11 cellular contexts compared by ENCODE assay signal in the genomic region with DNA sequence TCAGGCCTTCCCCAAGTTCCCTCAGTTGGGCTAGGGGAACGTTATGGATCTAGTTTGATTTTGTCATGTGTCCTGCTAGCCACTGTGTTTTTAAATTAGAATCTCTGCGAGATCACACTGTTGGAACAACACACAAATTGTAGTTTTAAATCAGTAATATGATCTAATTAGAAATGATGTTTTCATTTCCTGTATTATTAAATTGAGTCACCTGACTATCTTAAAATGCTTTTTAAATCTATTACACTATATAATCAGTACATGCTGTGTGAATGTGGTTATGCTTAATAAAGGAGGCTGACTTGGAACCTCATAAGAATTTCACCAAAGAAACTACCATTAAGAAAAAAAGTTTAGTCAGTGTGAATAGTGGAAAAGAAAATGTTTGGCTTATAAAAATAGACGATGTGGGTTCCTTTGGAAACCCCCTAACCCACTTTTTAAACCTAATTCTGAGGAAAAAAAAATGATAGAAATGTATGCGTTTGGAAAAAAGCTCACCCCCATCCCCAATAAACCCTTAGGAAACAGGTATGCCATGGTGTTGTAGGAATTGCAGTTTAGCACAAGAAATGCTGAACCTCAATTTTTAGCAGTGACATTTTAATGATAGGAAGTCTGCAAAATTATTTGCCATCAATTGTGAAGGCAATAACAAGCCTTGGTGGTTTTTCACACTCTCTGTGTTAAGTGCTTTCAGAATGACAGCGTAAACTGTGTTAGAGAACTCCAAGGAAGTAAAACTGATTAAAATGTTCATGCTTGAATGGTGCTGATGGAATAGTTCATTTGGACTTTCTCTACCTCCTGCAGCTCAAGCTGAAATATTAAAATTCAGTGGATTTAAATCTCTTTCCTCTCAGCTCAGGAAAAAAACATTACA. TPM values are rescaled to one million over a fixed set of nuclear protein-coding genes. Genes with fewer than 3 reads are reported as not detected.
DNase-seq lines count a peak whose midpoint lies in the region; ATAC-seq and TF ChIP-seq lines count a peak whose summit lies in the region.
"Had no signal": no experiment of that assay in that cellular context is flagged by ENCODE, and none has a peak within 500 bp of the region (broad histone marks: within the 10 kb centered on the region; RNA-seq: fewer than 3 reads in every experiment).

No MANE protein-coding gene starts in this region.

- DNase-seq in mucosa of gallbladder (ENCODE audit: low spot score) (no peak), Calu3 (no peak)
- DNase-seq in T-helper 2 cell treated with Interferon-gamma antibody and Interleukin-4, amounts not matched to agents 5 μg/mL and 100 μg/mL, for 36 hours (ENCODE audit: low spot score) = no peak
- DNase-seq: effector memory CD4-positive, alpha-beta T cell; midbrain; OCI-M1 had no signal

- no peaks in the 10 kb centered on the region for H3K9me3 Mint-ChIP-seq in activated naive CD8-positive, alpha-beta T cell (ENCODE audit: low read depth)
- H3K9me3 Mint-ChIP-seq in Calu3 (ENCODE audit: low read depth, unreplicated experiment) = peaks cover 4% of the 10 kb centered on the region
- no peaks in the 10 kb centered on the region for H3K9me3 Mint-ChIP-seq in T-helper 2 cell treated with Interferon-gamma antibody and Interleukin-4, amounts not matched to agents 5 μg/mL and 100 μg/mL, for 36 hours

- peak overlapping the region; percentile 91 for H3K27ac Mint-ChIP-seq in activated naive CD8-positive, alpha-beta T cell
- H3K27ac Mint-ChIP-seq in Calu3 (ENCODE audit: unreplicated experiment) = no peak overlapping the region
- H3K27ac Mint-ChIP-seq in T-helper 2 cell treated with Interferon-gamma antibody and Interleukin-4, amounts not matched to agents 5 μg/mL and 100 μg/mL, for 36 hours = no peak overlapping the region

- intact Hi-C loops in Calu3 (cut with micrococcal nuclease; ENCODE audit: unreplicated experiment) = no loop called here

- CTCF ChIA-PET in Calu3 (lab: Charles Lee) = no interaction called here

- H3K36me3 Mint-ChIP-seq in activated naive CD8-positive, alpha-beta T cell = peaks cover 20% of the 10 kb centered on the region
- no peaks in the 10 kb centered on the region for H3K36me3 Mint-ChIP-seq in Calu3 (ENCODE audit: insufficient read depth, unreplicated experiment)
- H3K36me3 Mint-ChIP-seq in T-helper 2 cell treated with Interferon-gamma antibody and Interleukin-4, amounts not matched to agents 5 μg/mL and 100 μg/mL, for 36 hours (ENCODE audit: low read depth) = peaks cover 12% of the 10 kb centered on the region

- BruUV-seq in Calu3 (replicated peaks; lab: Mats Ljungman, UMichigan) = no TSS peak

- TF ChIP-seq CTCF in Calu3 (IDR thresholded peaks at IDR 0.05; ENCODE audit: unreplicated experiment) = no peak

- H3K27me3 Mint-ChIP-seq in activated naive CD8-positive, alpha-beta T cell = no peaks in the 10 kb centered on the region
- H3K27me3 Mint-ChIP-seq in Calu3 (ENCODE audit: unreplicated experiment) = no peaks in the 10 kb centered on the region
- no peaks in the 10 kb centered on the region for H3K27me3 Mint-ChIP-seq in T-helper 2 cell treated with Interferon-gamma antibody and Interleukin-4, amounts not matched to agents 5 μg/mL and 100 μg/mL, for 36 hours (ENCODE audit: low read depth)

- H3K4me3 Mint-ChIP-seq in activated naive CD8-positive, alpha-beta T cell = peak overlapping the region; percentile 57
- H3K4me3 Mint-ChIP-seq in Calu3 (ENCODE audit: low read depth, unreplicated experiment) = no peak overlapping the region
- H3K4me3 Mint-ChIP-seq in T-helper 2 cell treated with Interferon-gamma antibody and Interleukin-4, amounts not matched to agents 5 μg/mL and 100 μg/mL, for 36 hours = no peak overlapping the region

- peaks cover 68% of the 10 kb centered on the region for H3K4me1 Mint-ChIP-seq in activated naive CD8-positive, alpha-beta T cell (ENCODE audit: low read depth)
- no peaks in the 10 kb centered on the region for H3K4me1 Mint-ChIP-seq in Calu3 (ENCODE audit: low read depth, unreplicated experiment)
- peaks cover 26% of the 10 kb centered on the region for H3K4me1 Mint-ChIP-seq in T-helper 2 cell treated with Interferon-gamma antibody and Interleukin-4, amounts not matched to agents 5 μg/mL and 100 μg/mL, for 36 hours (ENCODE audit: low read depth)

- ATAC-seq in GM18498 (IDR thresholded peaks at IDR 0.05; ENCODE audit: unreplicated experiment) (peak; percentile 79), GM19452 (IDR thresholded peaks at IDR 0.05; ENCODE audit: unreplicated experiment) (peak; percentile 87), HG02938 (IDR thresholded peaks at IDR 0.05; ENCODE audit: unreplicated experiment) (peak; percentile 66), HG03280 (IDR thresholded peaks at IDR 0.05; ENCODE audit: unreplicated experiment) (no peak)

RNA-seq across cellular contexts. Expression of a gene that starts 59.0 kb away (rescaled TPM):
- total RNA-seq in mucosa of gallbladder (47.9 TPM), Calu3 (2022) (0.97 and 2.3 TPM in 2 replicates)

Comparison
In these comparisons a context has a peak if more than half of its experiments do, and no peak if none do; other contexts are left out.
1. RNA of a gene that starts 59.0 kb away (total RNA-seq): 47.9 TPM in mucosa of gallbladder (single experiment); 0.97 to 2.3 TPM in Calu3; every median in the first group is over 10 times any median in the second.